ENCODE assay signal across 19 cellular contexts in the genomic region with DNA sequence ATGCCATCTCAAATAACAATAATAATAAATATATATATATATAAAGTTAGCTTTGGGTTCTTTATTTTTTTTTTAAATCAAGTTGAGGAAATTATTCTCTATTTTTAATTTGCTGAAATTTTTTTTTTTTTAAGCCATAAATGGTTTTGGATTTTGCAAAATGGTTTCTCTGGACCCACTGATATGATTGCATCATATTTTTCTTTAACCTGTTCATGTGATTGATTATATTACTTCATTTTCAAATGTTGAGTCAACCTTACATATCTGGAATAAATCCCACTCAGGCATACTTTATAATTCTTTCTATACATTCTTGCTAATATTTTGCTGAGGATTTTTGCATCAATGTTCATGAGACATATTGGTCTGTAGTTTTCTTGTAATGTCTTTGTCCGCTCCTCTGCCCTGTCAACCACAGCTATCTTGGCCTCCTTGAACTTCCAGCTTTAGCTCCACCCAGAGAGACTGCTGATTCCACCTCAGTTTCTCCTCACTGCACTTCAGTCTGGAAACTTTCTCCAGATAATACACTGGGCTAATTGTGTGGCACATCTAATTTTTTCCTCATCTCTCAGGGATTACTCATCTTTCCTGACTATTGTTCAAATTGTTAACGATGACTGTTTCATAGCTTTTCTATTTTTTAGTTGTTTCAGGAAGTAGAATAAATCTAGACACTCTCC.
DNase-seq lines count a peak whose midpoint lies in the region; ATAC-seq, FAIRE-seq and TF ChIP-seq lines count a peak whose summit lies in the region.
"Had no signal": no experiment of that assay in that cellular context is flagged by ENCODE, and none has a peak within 500 bp of the region (broad histone marks: within the 10 kb centered on the region; RNA-seq: fewer than 3 reads in every experiment).

No MANE protein-coding gene starts in this region.

- H2BK120ac ChIP-seq in IMR-90 (ENCODE audit: low read depth, low read length) = no peak overlapping the region

- H3K14ac ChIP-seq in IMR-90 (replicated peaks; ENCODE audit: low read depth, low read length) = no peak overlapping the region

- intact Hi-C loops in IMR-90 (cut with micrococcal nuclease) = no loop called here
- intact Hi-C loops in kidney (cut with DNase I) = no loop called here
- intact Hi-C loops in transverse colon (cut with DNase I; ENCODE audit: low total_unique reads) = no loop called here

- no peak overlapping the region for H2BK20ac ChIP-seq in IMR-90 (ENCODE audit: low read depth, low read length)

- H3K4me3 ChIP-seq in IMR-90 (ENCODE audit: insufficient read depth, low read depth, low read length) (no peak overlapping the region), brain microvascular endothelial cell (ENCODE audit: low read depth, low read length) (no peak overlapping the region), kidney (ENCODE audit: low read length in 2 of 2) (no peak overlapping the region), transverse colon (no peak overlapping the region)
- H3K4me3 ChIP-seq: BLaER1, gastroesophageal sphincter, suprapubic skin had no signal

- H2BK5ac ChIP-seq in IMR-90 (ENCODE audit: low read depth, low read length, poor library complexity, severe bottlenecking) = no peak overlapping the region

- H3K4me2 ChIP-seq in IMR-90 (ENCODE audit: low read depth, low read length) = no peak overlapping the region
- H3K4me2 ChIP-seq: BLaER1 had no signal

- H4K20me1 ChIP-seq in IMR-90 (ENCODE audit: insufficient read depth, low read length) = no peaks in the 10 kb centered on the region
- H4K20me1 ChIP-seq: BLaER1 had no signal

- BruUV-seq in IMR-90 (replicated peaks; lab: Mats Ljungman, UMichigan) = no TSS peak

- no peaks in the 10 kb centered on the region for H3K4me1 ChIP-seq in IMR-90 (ENCODE audit: control insufficient read depth, insufficient read depth, low read length)
- H3K4me1 ChIP-seq in kidney (ENCODE audit: control insufficient read depth in 1 of 2, insufficient read depth in 1 of 2, low read depth in 1 of 2, low read length in 2 of 2) = no peaks in the 10 kb centered on the region
- no peaks in the 10 kb centered on the region for H3K4me1 ChIP-seq in transverse colon
- H3K4me1 ChIP-seq: BLaER1, gastroesophageal sphincter, suprapubic skin had no signal

- FAIRE-seq in HTR-8/SVneo (lab: Jason Lieb, UNC) (no peak), kidney (lab: Jason Lieb, UNC) (no peak)
- FAIRE-seq: RCC 7860 had no signal

- H3K79me1 ChIP-seq in IMR-90 (ENCODE audit: low read depth in 1 of 2, low read length in 2 of 2) = no peaks in the 10 kb centered on the region

- H2AFZ ChIP-seq in IMR-90 (replicated peaks; ENCODE audit: low read length, poor library complexity) = no peak overlapping the region

- dilution Hi-C loops in IMR-90 (cut with HindIII; ENCODE audit: low sequenced_read_pairs, unreplicated experiment) = no loop called here

- H3K4ac ChIP-seq in IMR-90 (ENCODE audit: low read depth, low read length) = no peak overlapping the region

- no CpG with 5 or more reads among the region's 2 CpGs for WGBS in IMR-90 (ENCODE audit: extremely low coverage in 2 of 2, insufficient read length in 1 of 2), 2 experiments
- 71 to 73% methylated on average over 2 of the region's 2 CpGs for WGBS in transverse colon (ENCODE audit: low coverage in 1 of 2), 2 donors

- TF ChIP-seq CTCF in IMR-90 (conservative IDR thresholded peaks at IDR 0.05; ENCODE audit: low read depth, low read length) = no peak
- no peak for TF ChIP-seq CTCF in brain microvascular endothelial cell (IDR thresholded peaks at IDR 0.05; ENCODE audit: low read depth, low read length, missing control alignments)
- TF ChIP-seq CTCF in kidney (IDR thresholded peaks at IDR 0.05; ENCODE audit: borderline replicate concordance, extremely low read depth, insufficient read depth) = no peak
- TF ChIP-seq CTCF in transverse colon (IDR thresholded peaks at IDR 0.05) = no peak

- H3K27me3 ChIP-seq in IMR-90 (ENCODE audit: control insufficient read depth, insufficient read depth, low read length) = no peaks in the 10 kb centered on the region
- no peaks in the 10 kb centered on the region for H3K27me3 ChIP-seq in brain microvascular endothelial cell (replicated peaks)
- no peaks in the 10 kb centered on the region for H3K27me3 ChIP-seq in transverse colon
- H3K27me3 ChIP-seq: BLaER1, gastroesophageal sphincter, suprapubic skin had no signal

- peak; percentile 69 for DNase-seq in ELR (ENCODE audit: low read depth)
- DNase-seq in IMR-90 = peak; percentile 1
- peak; percentile 16 for DNase-seq in brain microvascular endothelial cell
- DNase-seq in kidney tubule cell (ENCODE audit: low spot score) = peak; percentile 82
- DNase-seq in HTR-8/SVneo (ENCODE audit: insufficient read length, low spot score) = no peak
- no peak for DNase-seq in kidney
- no peak for DNase-seq in transverse colon
- DNase-seq: activated B cell treated with CpG ODN at 0.5 μM for 24 hours; DND-41; effector CD8-positive, alpha-beta T cell; GOT3; NCI-H2081; NCI-H748 treated with DMSO at 0.1 percent for 48 hours; stimulated activated CD4-positive, alpha-beta T cell treated with anti-CD3 and anti-CD28 coated beads, Interleukin-1b, Interleukin-23, amount 100 ng/mL, for 48 hours had no signal

- H3K9ac ChIP-seq in IMR-90 (ENCODE audit: low read depth, low read length) (no peak overlapping the region), kidney (ENCODE audit: low read length in 2 of 2) (no peak overlapping the region)
- H3K9ac ChIP-seq: BLaER1 had no signal

- CTCF ChIA-PET in IMR-90 (lab: Yijun Ruan, JAX) = no interaction called here

- H3K56ac ChIP-seq in IMR-90 (ENCODE audit: extremely low read depth, insufficient read depth, low read length) = no peak overlapping the region

- H3K9me3 ChIP-seq in IMR-90 (ENCODE audit: control insufficient read depth, insufficient read depth, low read length) (no peaks in the 10 kb centered on the region), kidney (ENCODE audit: control insufficient read depth in 1 of 2, low read length in 2 of 2) (no peaks in the 10 kb centered on the region), transverse colon (no peaks in the 10 kb centered on the region)
- H3K9me3 ChIP-seq: gastroesophageal sphincter, suprapubic skin had no signal

- H3K27ac ChIP-seq in IMR-90 (ENCODE audit: insufficient read depth, low read length) (no peak overlapping the region), brain microvascular endothelial cell (peak overlapping the region; percentile 41), kidney (ENCODE audit: low read depth in 2 of 2, low read length in 2 of 2) (no peak overlapping the region), transverse colon (no peak overlapping the region)
- H3K27ac ChIP-seq: BLaER1, gastroesophageal sphincter, suprapubic skin had no signal

- no peak overlapping the region for H4K5ac ChIP-seq in IMR-90 (ENCODE audit: low read depth, low read length)

- H3K23ac ChIP-seq in IMR-90 (ENCODE audit: low read depth, low read length) = no peak overlapping the region

- no peak for TF ChIP-seq RAD21 in IMR-90 (IDR thresholded peaks at IDR 0.05; ENCODE audit: low read length)

- TF ChIP-seq EP300 in transverse colon (IDR thresholded peaks at IDR 0.05; ENCODE audit: low read depth) = no peak

- no peak overlapping the region for H3K18ac ChIP-seq in IMR-90 (ENCODE audit: low read depth, low read length)

- no peak for ATAC-seq in IMR-90 (ENCODE audit: low read depth)
- ATAC-seq in GM21619 (IDR thresholded peaks at IDR 0.05; ENCODE audit: unreplicated experiment) = no peak
- ATAC-seq: gastroesophageal sphincter had no signal

- TF ChIP-seq POLR2A in IMR-90 (IDR thresholded peaks at IDR 0.05; ENCODE audit: low read depth, low read length) (no peak), transverse colon (IDR thresholded peaks at IDR 0.05) (no peak)

- POLR2A ChIA-PET in IMR-90 (lab: Charles Lee; ENCODE audit: unreplicated experiment) = no interaction called here

- H2AK9ac ChIP-seq in IMR-90 (replicated peaks; ENCODE audit: low read depth, low read length, poor library complexity) = no peak overlapping the region

- H4K8ac ChIP-seq in IMR-90 (ENCODE audit: low read depth in 2 of 2, low read length in 2 of 2) = no peak overlapping the region

- H3K9me1 ChIP-seq in IMR-90 (ENCODE audit: insufficient read depth, low read length) = no peaks in the 10 kb centered on the region

- H3K36me3 ChIP-seq in IMR-90 (ENCODE audit: control insufficient read depth, insufficient read depth, low read length) = no peaks in the 10 kb centered on the region
- no peaks in the 10 kb centered on the region for H3K36me3 ChIP-seq in brain microvascular endothelial cell (replicated peaks)
- H3K36me3 ChIP-seq in kidney (ENCODE audit: control insufficient read depth in 1 of 2, insufficient read depth in 2 of 2, low read length in 2 of 2) = no peaks in the 10 kb centered on the region
- no peaks in the 10 kb centered on the region for H3K36me3 ChIP-seq in transverse colon
- H3K36me3 ChIP-seq: BLaER1, gastroesophageal sphincter, suprapubic skin had no signal

- H4K91ac ChIP-seq in IMR-90 (ENCODE audit: insufficient read depth, low read depth, low read length) = no peak overlapping the region

- no peak overlapping the region for H2AK5ac ChIP-seq in IMR-90 (ENCODE audit: low read depth, low read length)

- H2BK15ac ChIP-seq in IMR-90 (ENCODE audit: low read depth, low read length) = no peak overlapping the region

- in situ Hi-C loops in IMR-90 (cut with MboI; ENCODE audit: low sequenced_read_pairs) (no loop called here), brain microvascular endothelial cell (cut with HindIII; ENCODE audit: low pct_ligation_motif_present, low sequenced_read_pairs) (no loop called here), transverse colon (cut with MboI; ENCODE audit: low pct_ligation_motif_present in 1 of 4, low pct_unique_long_range_greater_than_20kb in 1 of 4, low sequenced_read_pairs in 3 of 4) (no loop called here)

TF ChIP-seq in IMR-90, 13 proteins besides CTCF, POLR2A, EP300 and RAD21:
- peak; percentile 70 for TF ChIP-seq CEBPB (IDR thresholded peaks at IDR 0.05; ENCODE audit: low read depth, low read length)
- TF ChIP-seq RCOR1 (IDR thresholded peaks at IDR 0.05; ENCODE audit: insufficient replicate concordance, low read length) = no peak

Comparison
In these comparisons a context has a peak if more than half of its experiments do, and no peak if none do; other contexts are left out.
1. DNase-seq: peak in ELR (single experiment), IMR-90 (single experiment), brain microvascular endothelial cell (single experiment) and kidney tubule cell (single experiment); none in HTR-8/SVneo (single experiment), kidney (single experiment) and transverse colon (single experiment).